Comparison of ENCODE assay signal across 8 cellular contexts in the genomic region with DNA sequence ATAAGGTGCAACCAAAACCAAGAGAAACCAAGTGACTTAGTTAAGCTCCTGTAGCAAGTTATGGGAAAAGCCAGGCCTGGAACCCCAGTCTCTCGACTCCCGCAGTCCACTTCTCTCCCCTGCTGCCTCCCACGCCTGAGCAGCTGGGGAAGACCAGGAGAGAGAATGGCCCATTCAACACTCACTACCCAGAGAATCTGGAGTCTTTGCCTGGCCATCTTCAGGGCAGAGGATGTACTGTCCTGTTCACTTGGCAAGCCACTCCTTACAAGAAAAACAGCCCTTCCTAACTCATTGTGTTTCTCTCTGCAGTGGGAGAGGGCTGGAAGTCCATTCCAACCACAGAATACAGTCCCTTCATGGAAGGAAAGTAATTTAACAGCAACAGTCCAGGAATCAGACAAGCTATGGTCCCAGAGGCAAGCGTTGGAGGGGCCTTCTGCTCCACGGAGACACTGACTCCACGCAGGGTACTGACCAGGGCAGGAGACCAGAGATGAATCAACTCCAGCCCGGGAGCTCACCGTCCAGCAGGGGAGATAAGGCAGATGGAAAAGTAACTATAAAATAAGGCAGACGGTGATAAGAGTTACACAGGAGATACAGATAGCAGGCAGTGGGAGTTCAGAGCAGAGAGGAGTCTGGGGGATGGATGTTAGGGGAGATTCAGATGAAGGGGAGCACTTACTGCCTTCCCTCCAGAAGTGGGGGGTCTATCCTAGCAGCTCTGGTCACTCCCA. TPM values are rescaled to one million over a fixed set of nuclear protein-coding genes. Genes with fewer than 3 reads are reported as not detected.
A peak's percentile ranks its signal among the peaks of the same experiment; 100 is the strongest.
DNase-seq lines count a peak whose midpoint lies in the region; ATAC-seq and TF ChIP-seq lines count a peak whose summit lies in the region.

No MANE protein-coding gene starts in this region.

- no peaks in the 10 kb centered on the region for H3K36me3 ChIP-seq in esophagus (ENCODE audit: control insufficient read depth in 2 of 2, insufficient read depth in 2 of 2, low read length in 1 of 2)

- ATAC-seq in CD4-positive, alpha-beta T cell (ENCODE audit: poor library complexity), result no peak
- no peak for ATAC-seq in T-cell (replicated peaks in 1 of 4)

- TF ChIP-seq CTCF in CD4-positive, alpha-beta T cell (IDR thresholded peaks at IDR 0.05), result no peak

- H3K9me3 Mint-ChIP-seq in CD4-positive, alpha-beta T cell, result no peaks in the 10 kb centered on the region
- no peaks in the 10 kb centered on the region for H3K9me3 Mint-ChIP-seq in T-cell

- peaks cover 11% of the 10 kb centered on the region for H3K36me3 Mint-ChIP-seq in CD4-positive, alpha-beta T cell (ENCODE audit: low read depth)
- no peaks in the 10 kb centered on the region for H3K36me3 Mint-ChIP-seq in T-cell

- intact Hi-C loops in CD4-positive, alpha-beta T cell (cut with DNase I, micrococcal nuclease), result loop anchor here in 1 of 2 experiments (2.0 to 5.0 kb wide), 2 partner anchors 37 to 72 kb away; no protein-coding TSS in a partner anchor

- H3K4me3 ChIP-seq in esophagus (ENCODE audit: low read depth in 1 of 2, low read length in 2 of 2), result no peak overlapping the region

- WGBS in esophagus, 2 donors, result 57 to 73% methylated on average over 9 of the region's 9 CpGs

- H3K4me1 Mint-ChIP-seq in CD4-positive, alpha-beta T cell (ENCODE audit: low read depth), result peaks cover 63% of the 10 kb centered on the region
- H3K4me1 Mint-ChIP-seq in T-cell, result peaks cover 41 to 47% (median 44%) of the 10 kb centered on the region in 3 donors

- CTCF ChIA-PET in CD4-positive, alpha-beta T cell (lab: Charles Lee), result interaction anchor here (0.7 to 1.4 kb wide), 3 partner anchors 74 to 105 kb away, joined by 3 to 5 read pairs (median 3); no protein-coding TSS in a partner anchor
- CTCF ChIA-PET in T-cell (lab: Charles Lee), result interaction anchor here in 1 of 2 donors (1.0 to 1.2 kb wide), 2 partner anchors 74 to 288 kb away, joined by 3 to 4 read pairs; no protein-coding TSS in a partner anchor

- H3K27ac Mint-ChIP-seq in CD4-positive, alpha-beta T cell, result peak overlapping the region; percentile 89
- H3K27ac Mint-ChIP-seq in T-cell, result peak overlapping the region; percentile 79 to 82

- POLR2A ChIA-PET in CD4-positive, alpha-beta T cell (lab: Charles Lee), result interaction anchor here (0.8 to 5.6 kb wide), 8 partner anchors 9 to 108 kb away, joined by 3 to 49 read pairs (median 7); a partner anchor contains a TSS
- POLR2A ChIA-PET in T-cell (lab: Charles Lee), result no interaction called here

- peak overlapping the region; percentile 85 for H3K4me3 Mint-ChIP-seq in CD4-positive, alpha-beta T cell
- peak overlapping the region; percentile 78 to 87 (median 83) for H3K4me3 Mint-ChIP-seq in T-cell

- no peaks in the 10 kb centered on the region for H3K9me3 ChIP-seq in CD4-positive, alpha-beta T cell (ENCODE audit: control insufficient read depth, low read length)
- no peaks in the 10 kb centered on the region for H3K9me3 ChIP-seq in esophagus (ENCODE audit: control insufficient read depth in 2 of 2, insufficient read depth in 1 of 2, low read depth in 1 of 2, low read length in 1 of 2)

- no peak for DNase-seq in CD4-positive, alpha-beta T cell
- no peak for DNase-seq in T-cell
- DNase-seq in occipital lobe (lab: John Stamatoyannopoulos, UW), result peak; percentile 13
- no peak for DNase-seq in stimulated activated CD4-positive, alpha-beta T cell treated with anti-CD3 and anti-CD28 coated beads, Interleukin-4, amount 100 ng/mL, for 24 hours
- DNase-seq in T1000 (lab: John Stamatoyannopoulos, UW), result no peak
- DNase-seq in iPS-NIHi11 (ENCODE audit: low spot score), result no peak
- no peak for DNase-seq in A172 (ENCODE audit: low spot score)

- H3K27ac ChIP-seq in CD4-positive, alpha-beta T cell (ENCODE audit: low read depth, low read length), result no peak overlapping the region
- peak overlapping the region; percentile 28 to 86 for H3K27ac ChIP-seq in esophagus (ENCODE audit: low read depth in 2 of 2, low read length in 1 of 2)

- H3K4me1 ChIP-seq in esophagus (ENCODE audit: control insufficient read depth in 2 of 2, insufficient read depth in 2 of 2, low read length in 1 of 2), result peaks cover 0 to 3% of the 10 kb centered on the region in 2 donors

- H3K27me3 ChIP-seq in CD4-positive, alpha-beta T cell (ENCODE audit: control insufficient read depth, insufficient read depth, low read length), result no peaks in the 10 kb centered on the region
- no peaks in the 10 kb centered on the region for H3K27me3 ChIP-seq in esophagus (ENCODE audit: control insufficient read depth in 1 of 2, insufficient read depth in 2 of 2, low read length in 2 of 2)

- no peaks in the 10 kb centered on the region for H3K27me3 Mint-ChIP-seq in CD4-positive, alpha-beta T cell
- H3K27me3 Mint-ChIP-seq in T-cell, result no peaks in the 10 kb centered on the region

RNA-seq across cellular contexts. Expression of a gene that starts 1.6 kb away (rescaled TPM):
- 10 to 100 TPM; 37.3 to 38.3 TPM for total RNA-seq in CD4-positive, alpha-beta T cell
- total RNA-seq in T-cell, result 10 to 100 TPM; 32.0 to 56.5 (median 34.8) TPM
- polyA plus RNA-seq in esophagus, result 1 to 10 TPM; 4.1 to 7.8 TPM
- 9.0 TPM for total RNA-seq in occipital lobe
- 1.8 and 3.6 TPM in 2 replicates for total RNA-seq in A172 (2014; rRNA removed; shearing (Covaris generic))
